Comparison of ENCODE assay signal across 11 cellular contexts in the genomic region with DNA sequence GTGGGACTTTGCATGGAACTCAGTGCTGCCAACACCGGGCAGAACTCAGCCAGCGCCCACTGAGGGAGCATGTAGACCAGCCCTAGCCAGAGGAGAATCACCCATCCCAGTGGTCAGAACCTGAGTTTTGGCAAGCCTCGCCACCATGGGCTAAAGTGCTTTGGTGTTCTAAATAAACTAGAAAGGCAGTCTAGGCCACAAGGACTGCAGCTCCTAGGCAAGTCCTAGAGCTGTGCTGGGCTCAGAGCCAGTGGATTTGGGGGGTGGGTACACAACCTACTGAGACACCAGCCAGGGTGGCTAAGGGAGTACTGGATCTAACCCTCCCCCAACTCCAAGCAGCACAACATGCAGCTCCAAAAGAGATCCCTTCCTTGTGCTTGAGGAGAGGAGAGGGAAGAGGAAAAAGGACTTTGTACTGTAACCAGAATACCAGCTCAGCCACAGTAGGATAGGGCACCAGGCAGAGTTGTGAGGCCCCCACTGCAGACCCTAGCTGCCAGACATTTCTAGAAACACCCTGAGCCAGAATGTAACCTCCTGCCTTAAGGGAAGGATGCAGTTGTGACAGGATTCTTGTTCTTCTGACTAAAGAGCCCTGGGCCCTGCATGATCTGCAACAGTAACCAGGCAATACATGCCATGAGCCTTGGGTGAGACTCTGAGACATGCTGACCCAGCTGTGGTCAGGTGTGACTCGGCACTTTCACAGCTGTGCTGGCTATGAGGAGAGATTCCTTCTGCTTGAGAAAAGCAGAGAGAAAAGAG. TPM values are rescaled to one million over a fixed set of nuclear protein-coding genes. Genes with fewer than 3 reads are reported as not detected.
DNase-seq lines count a peak whose midpoint lies in the region; ATAC-seq, FAIRE-seq and TF ChIP-seq lines count a peak whose summit lies in the region.
"Had no signal": no experiment of that assay in that cellular context is flagged by ENCODE, and none has a peak within 500 bp of the region (broad histone marks: within the 10 kb centered on the region; RNA-seq: fewer than 3 reads in every experiment).

No MANE protein-coding gene starts in this region.

- ATAC-seq in HG03064 (IDR thresholded peaks at IDR 0.05; ENCODE audit: low read depth, unreplicated experiment) (peak; percentile 54), WTC11 (no peak; the same call in 1 of the 2 replicates)
- no peak for ATAC-seq in CD4-positive, alpha-beta T cell (ENCODE audit: poor library complexity)
- ATAC-seq: GM23338 had no signal

- H3K9ac ChIP-seq in kidney (ENCODE audit: low read length in 2 of 2): no peak overlapping the region

- DNase-seq in GM19239 (ENCODE audit: insufficient read length, low spot score): no peak
- DNase-seq in WTC11 (ENCODE audit: low spot score): no peak
- peak; percentile 84 for DNase-seq in renal cortical epithelial cell (ENCODE audit: low read depth)
- DNase-seq in left ventricle myocardium inferior: no peak
- DNase-seq in kidney: no peak
- DNase-seq in NCI-H2171 treated with DMSO at 0.1 percent for 48 hours (lab: John Stamatoyannopoulos, UW): no peak
- DNase-seq in CD4-positive, alpha-beta T cell: no peak
- DNase-seq: naive B cell had no signal

- peaks cover 25% of the 10 kb centered on the region for H3K27me3 Mint-ChIP-seq in WTC11 (ENCODE audit: low read depth)
- peaks cover 9% of the 10 kb centered on the region for H3K27me3 Mint-ChIP-seq in CD4-positive, alpha-beta T cell

- no peaks in the 10 kb centered on the region for H3K36me3 Mint-ChIP-seq in WTC11
- no peaks in the 10 kb centered on the region for H3K36me3 Mint-ChIP-seq in CD4-positive, alpha-beta T cell (ENCODE audit: low read depth)

- H3K27ac Mint-ChIP-seq in WTC11: no peak overlapping the region
- no peak overlapping the region for H3K27ac Mint-ChIP-seq in CD4-positive, alpha-beta T cell

- H3K27me3 ChIP-seq in left ventricle myocardium inferior (ENCODE audit: low read depth): no peaks in the 10 kb centered on the region
- peaks cover 4% of the 10 kb centered on the region for H3K27me3 ChIP-seq in CD4-positive, alpha-beta T cell (ENCODE audit: control insufficient read depth, insufficient read depth, low read length)

- CTCF ChIA-PET in WTC11 (lab: Charles Lee): interaction anchor here (1.7 kb wide), 1 partner anchor 17 kb away, joined by 5 read pairs; no protein-coding TSS in a partner anchor
- CTCF ChIA-PET in CD4-positive, alpha-beta T cell (lab: Charles Lee): no interaction called here

- H3K4me1 Mint-ChIP-seq in WTC11: peaks cover 5% of the 10 kb centered on the region; the same call in 1 of the 2 replicates
- H3K4me1 Mint-ChIP-seq in CD4-positive, alpha-beta T cell (ENCODE audit: low read depth): peaks cover 13% of the 10 kb centered on the region
- H3K4me1 Mint-ChIP-seq: GM23338 had no signal

- H3K4me3 Mint-ChIP-seq in WTC11: no peak overlapping the region
- no peak overlapping the region for H3K4me3 Mint-ChIP-seq in CD4-positive, alpha-beta T cell
- H3K4me3 Mint-ChIP-seq: central memory CD8-positive, alpha-beta T cell; GM23338 had no signal

- peaks cover 19% of the 10 kb centered on the region for H3K4me1 ChIP-seq in left ventricle myocardium inferior
- peaks cover 0 to 2% of the 10 kb centered on the region in 2 donors for H3K4me1 ChIP-seq in kidney (ENCODE audit: control insufficient read depth in 1 of 2, insufficient read depth in 1 of 2, low read depth in 1 of 2, low read length in 2 of 2)

- TF ChIP-seq CTCF in WTC11 (IDR thresholded peaks at IDR 0.05): no peak
- no peak for TF ChIP-seq CTCF in left ventricle myocardium inferior (IDR thresholded peaks at IDR 0.05; ENCODE audit: borderline replicate concordance)
- TF ChIP-seq CTCF in kidney (IDR thresholded peaks at IDR 0.05; ENCODE audit: borderline replicate concordance, extremely low read depth, insufficient read depth): no peak
- no peak for TF ChIP-seq CTCF in CD4-positive, alpha-beta T cell (IDR thresholded peaks at IDR 0.05)

- no peak overlapping the region for H3K4me3 ChIP-seq in left ventricle myocardium inferior
- no peak overlapping the region for H3K4me3 ChIP-seq in kidney (ENCODE audit: low read length in 2 of 2)
- H3K4me3 ChIP-seq: GM23338 had no signal

- POLR2A ChIA-PET in WTC11 (lab: Charles Lee): no interaction called here
- POLR2A ChIA-PET in CD4-positive, alpha-beta T cell (lab: Charles Lee): no interaction called here

- H3K27ac ChIP-seq in left ventricle myocardium inferior (replicated peaks) (no peak overlapping the region), kidney (ENCODE audit: low read depth in 2 of 2, low read length in 2 of 2) (no peak overlapping the region)
- no peak overlapping the region for H3K27ac ChIP-seq in CD4-positive, alpha-beta T cell (ENCODE audit: low read depth, low read length)

- FAIRE-seq in GM19239 (lab: Jason Lieb, UNC) (peak; percentile 47), kidney (lab: Jason Lieb, UNC) (no peak)

- H3K9me3 ChIP-seq in left ventricle myocardium inferior (replicated peaks) (peaks cover 3% of the 10 kb centered on the region), kidney (ENCODE audit: control insufficient read depth in 1 of 2, low read length in 2 of 2) (no peaks in the 10 kb centered on the region)
- no peaks in the 10 kb centered on the region for H3K9me3 ChIP-seq in CD4-positive, alpha-beta T cell (ENCODE audit: control insufficient read depth, low read length)

- H3K9me3 Mint-ChIP-seq in WTC11: peaks cover 14% of the 10 kb centered on the region
- H3K9me3 Mint-ChIP-seq in CD4-positive, alpha-beta T cell: peaks cover 4% of the 10 kb centered on the region
- H3K9me3 Mint-ChIP-seq: central memory CD8-positive, alpha-beta T cell had no signal

- intact Hi-C loops in left ventricle myocardium inferior (cut with micrococcal nuclease) (no loop called here), kidney (cut with DNase I) (no loop called here)
- intact Hi-C loops in CD4-positive, alpha-beta T cell (cut with DNase I, micrococcal nuclease): no loop called here

- H3K36me3 ChIP-seq in left ventricle myocardium inferior: no peaks in the 10 kb centered on the region
- H3K36me3 ChIP-seq in kidney (ENCODE audit: control insufficient read depth in 1 of 2, insufficient read depth in 2 of 2, low read length in 2 of 2): no peaks in the 10 kb centered on the region

TF ChIP-seq in WTC11, 78 proteins besides CTCF, POLR2A, EP300 and RAD21:
- no peak for TF ChIP-seq ATF3 (CRISPR knock-in tag; conservative IDR thresholded peaks at IDR 0.05)
- no peak for TF ChIP-seq TEAD4 (CRISPR knock-in tag; IDR thresholded peaks at IDR 0.05)
- TF ChIP-seq NFE2L1 (CRISPR knock-in tag; IDR thresholded peaks at IDR 0.05): peak; percentile 68

RNA-seq across cellular contexts. Expression of gene GSDME, which starts 24.4 kb away (rescaled TPM):
- 4.8 to 5.8 TPM (median 5.2 TPM) in 3 replicates for total RNA-seq in WTC11 (2021)
- total RNA-seq in renal cortical epithelial cell: 68.4 and 79.0 TPM in 2 replicates
- total RNA-seq in left ventricle myocardium inferior: 5.6 TPM
- total RNA-seq in kidney: 11.7 TPM
- polyA plus RNA-seq in kidney (ENCODE audit: insufficient read depth, low read depth, low replicate concordance): 16.8 TPM
- under 1 TPM in 1 of 2 experiments, not detected in 1; 0.19 TPM for total RNA-seq in CD4-positive, alpha-beta T cell
